12 cellular contexts compared by ENCODE assay signal in genomic region chr11:61241526-61241925, GRCh38. TPM values are rescaled to one million over a fixed set of nuclear protein-coding genes. Genes with fewer than 3 reads are reported as not detected.
"Had no signal": no experiment of that assay in that cellular context is flagged by ENCODE, and none has a peak within 500 bp of the region (broad histone marks: within the 10 kb centered on the region; RNA-seq: fewer than 3 reads in every experiment).

No MANE protein-coding gene starts in this region.

RNA-seq across cellular contexts. Expression of gene PGA5, which starts 0.6 kb away (rescaled TPM):
- total RNA-seq: kidney epithelial cell; left ventricle myocardium inferior; mesothelial cell of epicardium; natural killer cell treated with Interleukin-12 subunit alpha and Interleukin-12 subunit beta and Interleukin-15 and Interleukin-18, amount 100 ng/mL, for 72 hours; pulmonary artery endothelial cell; renal cortical epithelial cell; skeletal muscle tissue; smooth muscle cell; temporal lobe; vagina had no signal
- polyA plus RNA-seq: neural cell had no signal

RNA-seq across cellular contexts. Expression of gene PGA4, which starts 19.4 kb away (rescaled TPM):
- total RNA-seq: kidney epithelial cell; mesothelial cell of epicardium; natural killer cell treated with Interleukin-12 subunit alpha and Interleukin-12 subunit beta and Interleukin-15 and Interleukin-18, amount 100 ng/mL, for 72 hours; pulmonary artery endothelial cell; renal cortical epithelial cell; smooth muscle cell had no signal
- polyA plus RNA-seq: neural cell, smooth muscle cell had no signal

RNA-seq across cellular contexts. Expression of gene PGA3, which starts 38.2 kb away (rescaled TPM):
- total RNA-seq: kidney epithelial cell; mesothelial cell of epicardium; natural killer cell treated with Interleukin-12 subunit alpha and Interleukin-12 subunit beta and Interleukin-15 and Interleukin-18, amount 100 ng/mL, for 72 hours; progenitor cell of endocrine pancreas; pulmonary artery endothelial cell; renal cortical epithelial cell; smooth muscle cell had no signal
- polyA plus RNA-seq: neural cell, smooth muscle cell had no signal
